In genomic region chr14:57818511-57818910, GRCh38 we compare ENCODE assay signal across 31 cellular contexts. TPM values are rescaled to one million over a fixed set of nuclear protein-coding genes. Genes with fewer than 3 reads are reported as not detected.
"Had no signal": no experiment of that assay in that cellular context is flagged by ENCODE, and none has a peak within 500 bp of the region (broad histone marks: within the 10 kb centered on the region; RNA-seq: fewer than 3 reads in every experiment).

No MANE protein-coding gene starts in this region.

- H3K9me3 ChIP-seq: adrenal gland, breast epithelium, Peyer's patch, SJSA1 had no signal

- H3K36me3 ChIP-seq: adrenal gland, breast epithelium, Peyer's patch, SJSA1 had no signal

- ATAC-seq: activated CD8-positive, alpha-beta T cell treated with anti-CD3 and anti-CD28 coated beads, Interleukin-2, amount 10 ng/mL, durations not matched to agents 7 days and 5 days; SK-N-SH treated with all-trans-retinoic acid at 6 μM for 48 hours; WTC11 had no signal

- H3K4me3 ChIP-seq: adrenal gland, breast epithelium, Peyer's patch, SJSA1 had no signal

- H3K27ac ChIP-seq: adrenal gland, breast epithelium, Peyer's patch, RWPE1, SJSA1 had no signal

- DNase-seq: activated CD4-positive, alpha-beta T cell treated with anti-CD3 and anti-CD28 coated beads for 48 hours; activated CD4-positive, alpha-beta T cell treated with anti-CD3 and anti-CD28 coated beads, Interleukin-2, amount 50 U/mL, for 4 hours; activated CD4-positive, CD25-positive, alpha-beta regulatory T cell treated with anti-CD3 and anti-CD28 coated beads, Interleukin-2, amount 50 U/mL, for 72 hours; activated CD8-positive, alpha-beta memory T cell treated with anti-CD3 and anti-CD28 coated beads, Interleukin-2, amount 50 U/mL, for 48 hours; activated CD8-positive, alpha-beta T cell treated with anti-CD3 and anti-CD28 coated beads, Interleukin-2, amount 10 ng/mL, durations not matched to agents 7 days and 5 days; activated naive CD4-positive, alpha-beta T cell treated with anti-CD3 and anti-CD28 coated beads, Interleukin-2, amount 50 U/mL, for 16 hours; activated naive CD8-positive, alpha-beta T cell treated with anti-CD3 and anti-CD28 coated beads, Interleukin-2, amount 10 ng/mL, durations not matched to agents 7 days and 5 days; activated T-cell treated with anti-CD3 and anti-CD28 coated beads, Interleukin-2, amount 50 U/mL, for 1 hour; adrenal gland; anterior cingulate cortex; caudate nucleus; Kasumi-1; KBM-7; NCI-H1048; NCI-H146; NCI-H1930; NCI-H2171; NCI-H2227 treated with DMSO at 0.1 percent for 48 hours; NCI-H446 treated with DMSO at 0.1 percent for 48 hours; NCI-H524 treated with DMSO at 0.1 percent for 48 hours; NCI-H774; NK-92 treated with Interleukin-12 subunit alpha and Interleukin-12 subunit beta, amount 100 ng/mL, for 24 hours; OCI-M1; Peyer's patch; SHP77 had no signal

- H3K27me3 ChIP-seq: adrenal gland, breast epithelium, Peyer's patch, SJSA1 had no signal

- H3K4me1 ChIP-seq: adrenal gland, breast epithelium, Peyer's patch, SJSA1 had no signal

RNA-seq across cellular contexts. Expression of gene SLC35F4, which starts 47.4 kb away (rescaled TPM):
- total RNA-seq: activated CD8-positive, alpha-beta T cell treated with anti-CD3 and anti-CD28 coated beads, Interleukin-2, amount 10 ng/mL, durations not matched to agents 7 days and 5 days; activated naive CD8-positive, alpha-beta T cell treated with anti-CD3 and anti-CD28 coated beads, Interleukin-2, amount 10 ng/mL, durations not matched to agents 7 days and 5 days; adrenal gland; breast epithelium; M059J; Peyer's patch; SJSA1; WTC11 had no signal
